17 cellular contexts compared by ENCODE assay signal in genomic region chr5:111320953-111321352, GRCh38.
"Had no signal": no experiment of that assay in that cellular context is flagged by ENCODE, and none has a peak within 500 bp of the region (broad histone marks: within the 10 kb centered on the region; RNA-seq: fewer than 3 reads in every experiment).

No MANE protein-coding gene starts in this region.

- H3K4me1 Mint-ChIP-seq: nephron progenitor cell; stimulated activated memory B cell treated with anti-CD40 and anti-IgM and Interleukin-4, amounts not matched to agents 10 μg/mL and 1 μg/mL and 100 μg/mL, for 72 hours had no signal

- H3K4me3 Mint-ChIP-seq: activated T-cell treated with anti-CD3 and anti-CD28 coated beads, Interleukin-2, amount 50 U/mL, for 4 hours; central memory CD8-positive, alpha-beta T cell; nephron progenitor cell; stimulated activated memory B cell treated with anti-CD40 and anti-IgM and Interleukin-4, amounts not matched to agents 10 μg/mL and 1 μg/mL and 100 μg/mL, for 72 hours had no signal

- H3K4me3 ChIP-seq: ascending aorta, colonic mucosa, gastrocnemius medialis, lower lobe of right lung, sigmoid colon had no signal

- H3K9me3 ChIP-seq: ascending aorta, colonic mucosa, gastrocnemius medialis, sigmoid colon had no signal

- H3K27me3 Mint-ChIP-seq: central memory CD8-positive, alpha-beta T cell; stimulated activated memory B cell treated with anti-CD40 and anti-IgM and Interleukin-4, amounts not matched to agents 10 μg/mL and 1 μg/mL and 100 μg/mL, for 72 hours had no signal

- H3K27me3 ChIP-seq: ascending aorta, colonic mucosa, gastrocnemius medialis, sigmoid colon had no signal

- DNase-seq: activated CD4-positive, alpha-beta T cell treated with anti-CD3 and anti-CD28 coated beads, Interleukin-2, amount 50 U/mL, for 4 hours; activated gamma-delta T cell; activated T-cell treated with anti-CD3 and anti-CD28 coated beads, Interleukin-2, amount 50 U/mL, for 4 hours; colonic mucosa; erythroblast; gastrocnemius medialis; head of caudate nucleus; lower lobe of right lung; nephron progenitor cell; nucleus accumbens; sigmoid colon; stimulated activated CD4-positive, alpha-beta T cell treated with anti-CD3 and anti-CD28 coated beads, Interleukin-4, amount 100 ng/mL, for 24 hours had no signal

- H3K27ac Mint-ChIP-seq: nephron progenitor cell; stimulated activated memory B cell treated with anti-CD40 and anti-IgM and Interleukin-4, amounts not matched to agents 10 μg/mL and 1 μg/mL and 100 μg/mL, for 72 hours had no signal

- H3K9me3 Mint-ChIP-seq: nephron progenitor cell had no signal

- FAIRE-seq: keratinocyte had no signal

- H3K4me1 ChIP-seq: ascending aorta, colonic mucosa, gastrocnemius medialis, lower lobe of right lung, sigmoid colon had no signal

- H3K36me3 ChIP-seq: ascending aorta, colonic mucosa, gastrocnemius medialis, lower lobe of right lung, sigmoid colon had no signal

- H3K36me3 Mint-ChIP-seq: stimulated activated memory B cell treated with anti-CD40 and anti-IgM and Interleukin-4, amounts not matched to agents 10 μg/mL and 1 μg/mL and 100 μg/mL, for 72 hours had no signal

- ATAC-seq: activated T-cell treated with anti-CD3 and anti-CD28 coated beads, Interleukin-2, amount 50 U/mL, for 4 hours; gastrocnemius medialis; lower lobe of right lung; SK-N-SH treated with all-trans-retinoic acid at 6 μM for 48 hours; stimulated activated memory B cell treated with anti-CD40 and anti-IgM and Interleukin-4, amounts not matched to agents 10 μg/mL and 1 μg/mL and 100 μg/mL, for 72 hours had no signal

- H3K27ac ChIP-seq: ascending aorta, colonic mucosa, gastrocnemius medialis, lower lobe of right lung, sigmoid colon had no signal
